ENCODE assay signal across 8 cellular contexts in genomic region chr5:132737982-132738770, GRCh38. TPM values are rescaled to one million over a fixed set of nuclear protein-coding genes. Genes with fewer than 3 reads are reported as not detected.
DNase-seq lines count a peak whose midpoint lies in the region; ATAC-seq and TF ChIP-seq lines count a peak whose summit lies in the region.

No MANE protein-coding gene starts in this region.

- POLR2A ChIA-PET in naive thymus-derived CD4-positive, alpha-beta T cell (lab: Charles Lee): interaction anchor here (0.6 to 2.7 kb wide), 7 partner anchors 9 to 1192 kb away, joined by 3 to 48 read pairs (median 3); partner anchors contain the start of genes CCNI2, GDF9, RAD50 and SLC22A5

- peaks cover 14 to 49% (median 36%) of the 10 kb centered on the region in 7 donors for H3K4me1 Mint-ChIP-seq in naive thymus-derived CD4-positive, alpha-beta T cell

- DNase-seq in Ammon's horn (ENCODE audit: low spot score) (peak; percentile 42), astrocyte of the spinal cord (ENCODE audit: low read depth, low spot score) (no peak), NCI-H146 (lab: John Stamatoyannopoulos, UW) (no peak), NCI-H446 treated with DMSO at 0.1 percent for 48 hours (lab: John Stamatoyannopoulos, UW) (no peak), kidney glomerular epithelial cell (lab: John Stamatoyannopoulos, UW) (no peak)
- no peak for DNase-seq in naive thymus-derived CD4-positive, alpha-beta T cell

- H3K27me3 Mint-ChIP-seq in naive thymus-derived CD4-positive, alpha-beta T cell: peaks cover 0 to 22% (median 6%) of the 10 kb centered on the region in 5 donors

- peak overlapping the region; percentile 87 to 94 (median 92) for H3K4me3 Mint-ChIP-seq in naive thymus-derived CD4-positive, alpha-beta T cell

- intact Hi-C loops in naive thymus-derived CD4-positive, alpha-beta T cell (cut with micrococcal nuclease): loop anchor here (1.0 to 10.0 kb wide), 16 partner anchors 9 to 1999 kb away; partner anchors contain the start of genes CCNI2 (in 2 of the 2), GDF9 (in 2 of the 2), RAD50 (in 2 of the 2) and SEPTIN8 (in 2 of the 2)

- no peak for TF ChIP-seq CTCF in astrocyte of the spinal cord (IDR thresholded peaks at IDR 0.05; ENCODE audit: low read depth, low read length)

- H3K9me3 ChIP-seq in HUES6 (ENCODE audit: control insufficient read depth, insufficient read depth, low read depth, low read length): no peaks in the 10 kb centered on the region
- no peaks in the 10 kb centered on the region for H3K9me3 ChIP-seq in naive thymus-derived CD4-positive, alpha-beta T cell (ENCODE audit: control insufficient read depth in 2 of 3, low read length in 3 of 3)

- peaks cover 12% of the 10 kb centered on the region for H3K27me3 ChIP-seq in HUES6 (ENCODE audit: control insufficient read depth, insufficient read depth, low read length)
- no peaks in the 10 kb centered on the region for H3K27me3 ChIP-seq in naive thymus-derived CD4-positive, alpha-beta T cell (ENCODE audit: control insufficient read depth in 2 of 2, insufficient read depth in 2 of 2, low read length in 2 of 2)

- no peak overlapping the region for H3K9ac ChIP-seq in HUES6 (ENCODE audit: low read length)

- H3K36me3 ChIP-seq in HUES6 (ENCODE audit: control insufficient read depth, insufficient read depth, low read length): peaks cover 4% of the 10 kb centered on the region; the same call in 1 of the 2 replicates
- H3K36me3 ChIP-seq in naive thymus-derived CD4-positive, alpha-beta T cell (ENCODE audit: control insufficient read depth in 2 of 3, insufficient read depth in 3 of 3, low read length in 3 of 3): peaks cover 0 to 3% (median 0%) of the 10 kb centered on the region in 3 experiments

- in situ Hi-C loops in astrocyte of the spinal cord (cut with HindIII; ENCODE audit: low sequenced_read_pairs): no loop called here

- H3K27ac ChIP-seq in HUES6 (ENCODE audit: low read depth, low read length): no peak overlapping the region
- H3K27ac ChIP-seq in naive thymus-derived CD4-positive, alpha-beta T cell (ENCODE audit: low read depth, low read length): peak overlapping the region; percentile 78

- peaks cover 0 to 9% (median 7%) of the 10 kb centered on the region in 5 donors for H3K36me3 Mint-ChIP-seq in naive thymus-derived CD4-positive, alpha-beta T cell

- H3K9me3 Mint-ChIP-seq in naive thymus-derived CD4-positive, alpha-beta T cell: peaks cover 0 to 1% (median 0%) of the 10 kb centered on the region in 11 donors

- peak overlapping the region; percentile 86 for H3K4me3 ChIP-seq in HUES6 (ENCODE audit: low read depth, low read length)
- peak overlapping the region; percentile 82 for H3K4me3 ChIP-seq in astrocyte of the spinal cord (ENCODE audit: low read depth, low read length)
- H3K4me3 ChIP-seq in naive thymus-derived CD4-positive, alpha-beta T cell (ENCODE audit: low read length): peak overlapping the region; percentile 96

- CTCF ChIA-PET in naive thymus-derived CD4-positive, alpha-beta T cell (lab: Charles Lee): interaction anchor here (0.8 to 1.5 kb wide), 4 partner anchors 8 to 132 kb away, joined by 4 read pairs; partner anchors contain the start of gene CCNI2

- H3K4me1 ChIP-seq in HUES6 (ENCODE audit: control insufficient read depth, insufficient read depth, low read length): peaks cover 6% of the 10 kb centered on the region; the same call in 1 of the 2 replicates
- H3K4me1 ChIP-seq in naive thymus-derived CD4-positive, alpha-beta T cell (ENCODE audit: control insufficient read depth in 2 of 2, insufficient read depth in 2 of 2, low read length in 2 of 2): peaks cover 13 to 18% of the 10 kb centered on the region in 2 donors

- peak overlapping the region; percentile 84 to 94 (median 92) for H3K27ac Mint-ChIP-seq in naive thymus-derived CD4-positive, alpha-beta T cell

- no peak for ATAC-seq in naive thymus-derived CD4-positive, alpha-beta T cell
- no peak for ATAC-seq in GM19023 (IDR thresholded peaks at IDR 0.05; ENCODE audit: unreplicated experiment)

RNA-seq across cellular contexts. Expression of gene KIF3A, which starts 0.8 kb away (rescaled TPM):
- 10 to 100 TPM; 10.5 to 30.0 (median 18.7) TPM for total RNA-seq in naive thymus-derived CD4-positive, alpha-beta T cell
- polyA plus RNA-seq in naive thymus-derived CD4-positive, alpha-beta T cell: 10 to 100 TPM in 1 of 2 donors, 1 to 10 TPM in 1; 7.5 to 11.4 TPM

RNA-seq across cellular contexts. Expression of gene CCNI2, which starts 9.1 kb away (rescaled TPM):
- total RNA-seq in naive thymus-derived CD4-positive, alpha-beta T cell: 10 to 100 TPM in 2 of 5 experiments, 1 to 10 TPM in 3; 3.5 to 44.9 (median 8.4) TPM
- 1 to 10 TPM; 2.4 to 5.0 TPM for polyA plus RNA-seq in naive thymus-derived CD4-positive, alpha-beta T cell

RNA-seq across cellular contexts. Expression of gene SEPTIN8, which starts 38.9 kb away (rescaled TPM):
- 10 to 100 TPM in 1 of 5 experiments, 1 to 10 TPM in 4; 2.7 to 42.1 (median 5.2) TPM for total RNA-seq in naive thymus-derived CD4-positive, alpha-beta T cell
- polyA plus RNA-seq in naive thymus-derived CD4-positive, alpha-beta T cell: under 1 TPM; 0.64 to 0.84 TPM
